ENCODE assay signal across 8 cellular contexts in the genomic region with DNA sequence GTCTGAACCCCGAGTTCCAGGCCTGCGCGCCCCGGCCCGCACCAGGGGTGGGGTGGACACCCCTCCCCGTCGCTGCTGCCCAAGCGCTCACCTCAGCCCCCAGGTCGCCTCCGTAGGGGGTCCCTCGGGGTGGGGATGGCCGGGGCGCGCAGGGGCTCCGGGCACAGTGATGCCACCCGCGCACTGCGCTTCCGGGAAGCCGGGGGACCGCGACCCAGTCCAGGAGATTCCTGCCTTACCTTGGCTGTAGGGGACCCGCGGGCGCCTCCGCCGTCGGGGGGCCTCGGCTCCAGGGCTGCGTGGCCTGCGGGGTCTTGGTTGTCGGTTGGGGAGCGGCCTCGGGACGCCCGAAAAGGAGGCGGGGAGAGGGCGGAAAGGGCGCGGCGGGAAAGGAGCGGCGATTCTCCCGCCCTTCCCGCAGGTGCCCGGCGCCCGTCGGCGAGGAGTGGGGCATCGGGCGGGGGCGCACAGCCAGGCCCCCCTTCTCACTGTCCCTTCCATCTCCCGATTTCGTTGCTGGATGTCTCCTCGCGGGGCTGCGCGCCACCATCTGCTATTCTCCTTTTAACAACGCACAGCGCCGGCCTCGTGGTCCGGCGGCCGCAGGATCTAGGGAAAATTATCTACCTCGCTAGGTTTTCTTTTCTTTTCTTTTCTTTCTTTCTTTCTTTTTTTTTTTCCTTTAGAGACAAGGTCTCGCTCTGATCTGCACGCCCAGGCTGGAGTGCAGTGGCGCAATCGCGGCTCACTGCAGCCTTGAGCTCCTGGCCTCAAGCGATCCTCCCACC. TPM values are rescaled to one million over a fixed set of nuclear protein-coding genes. Genes with fewer than 3 reads are reported as not detected.
DNase-seq lines count a peak whose midpoint lies in the region; ATAC-seq and TF ChIP-seq lines count a peak whose summit lies in the region.

A gene (minus strand): TSS at position 355 of the 788 bp plus-strand sequence. CDS start 3,323 bp downstream, outside the sequence.

- H3K4me3 Mint-ChIP-seq in T-helper 1 cell treated with Interleukin-12 subunit alpha and Interleukin-12 subunit beta and Interleukin-4 antibody, amounts not matched to agents 30 μg/mL and 1 μg/mL, for 36 hours, result peak within 1 kb of the TSS; percentile 94
- H3K4me3 Mint-ChIP-seq in stimulated activated effector memory CD8-positive, alpha-beta T cell treated with anti-CD3 and anti-CD28 coated beads, Interleukin-12 subunit alpha, Interleukin-12 subunit beta, amount 100 ng/mL, for 72 hours, result peak within 1 kb of the TSS; percentile 94

- DNase-seq in dermis microvascular lymphatic vessel endothelial cell (ENCODE audit: low read depth in 2 of 2), result peak in 1 of 2 donors; percentile 36
- peak in 2 of 3 donors; percentile 58 to 68 for DNase-seq in right lobe of liver
- peak in 1 of 2 donors; percentile 88 for DNase-seq in stimulated activated effector memory CD8-positive, alpha-beta T cell treated with anti-CD3 and anti-CD28 coated beads, Interleukin-12 subunit alpha, Interleukin-12 subunit beta, amount 100 ng/mL, for 72 hours (ENCODE audit: low spot score in 2 of 2)

- TF ChIP-seq CTCF in C4-2B (conservative IDR thresholded peaks at IDR 0.05) (no peak), right lobe of liver (IDR thresholded peaks at IDR 0.05) (no peak)

- H3K9ac ChIP-seq in HUES64 (ENCODE audit: low read depth, low read length), result peak within 1 kb of the TSS; percentile 100

- H3K36me3 Mint-ChIP-seq in T-helper 1 cell treated with Interleukin-12 subunit alpha and Interleukin-12 subunit beta and Interleukin-4 antibody, amounts not matched to agents 30 μg/mL and 1 μg/mL, for 36 hours (ENCODE audit: low read depth), result peaks cover 14% of the 10 kb centered on the region
- peaks cover 46% of the 10 kb centered on the region for H3K36me3 Mint-ChIP-seq in stimulated activated effector memory CD8-positive, alpha-beta T cell treated with anti-CD3 and anti-CD28 coated beads, Interleukin-12 subunit alpha, Interleukin-12 subunit beta, amount 100 ng/mL, for 72 hours

- 7% methylated on average over 73 of the region's 73 CpGs for WGBS in HUES64
- 12% methylated on average over 24 of the region's 73 CpGs for WGBS in right lobe of liver (ENCODE audit: insufficient coverage, low coverage, low lambda C conversion rate, missing lambda C conversion rate)

- peaks cover 16% of the 10 kb centered on the region for H3K36me3 ChIP-seq in HUES64 (ENCODE audit: insufficient read depth, low read length)
- peaks cover 0 to 11% (median 0%) of the 10 kb centered on the region in 4 donors for H3K36me3 ChIP-seq in right lobe of liver

- no peak for TF ChIP-seq POLR2A in right lobe of liver (IDR thresholded peaks at IDR 0.05)

- no peaks in the 10 kb centered on the region for H3K9me3 Mint-ChIP-seq in T-helper 1 cell treated with Interleukin-12 subunit alpha and Interleukin-12 subunit beta and Interleukin-4 antibody, amounts not matched to agents 30 μg/mL and 1 μg/mL, for 36 hours
- H3K9me3 Mint-ChIP-seq in stimulated activated effector memory CD8-positive, alpha-beta T cell treated with anti-CD3 and anti-CD28 coated beads, Interleukin-12 subunit alpha, Interleukin-12 subunit beta, amount 100 ng/mL, for 72 hours, result no peaks in the 10 kb centered on the region

- peak; percentile 24 for ATAC-seq in GM19438 (IDR thresholded peaks at IDR 0.05; ENCODE audit: low read depth, unreplicated experiment)
- ATAC-seq in right lobe of liver, result peak; percentile 0 to 7 (median 2)
- ATAC-seq in stimulated activated effector memory CD8-positive, alpha-beta T cell treated with anti-CD3 and anti-CD28 coated beads, Interleukin-12 subunit alpha, Interleukin-12 subunit beta, amount 100 ng/mL, for 72 hours, result no peak
- no peak for ATAC-seq in GM19351 (IDR thresholded peaks at IDR 0.05; ENCODE audit: unreplicated experiment)

- H3K27me3 ChIP-seq in HUES64 (ENCODE audit: insufficient read depth, low read length) (no peaks in the 10 kb centered on the region), right lobe of liver (no peaks in the 10 kb centered on the region)

- H3K9me3 ChIP-seq in HUES64 (ENCODE audit: insufficient read depth, low read depth, low read length) (no peaks in the 10 kb centered on the region), right lobe of liver (no peaks in the 10 kb centered on the region)

- H3K27ac ChIP-seq in C4-2B (peak within 1 kb of the TSS; percentile 100), HUES64 (ENCODE audit: low read depth, low read length) (peak within 1 kb of the TSS; percentile 95), right lobe of liver (peak within 1 kb of the TSS; percentile 98 to 99 (median 98))

- peak within 1 kb of the TSS; percentile 98 for H3K27ac Mint-ChIP-seq in T-helper 1 cell treated with Interleukin-12 subunit alpha and Interleukin-12 subunit beta and Interleukin-4 antibody, amounts not matched to agents 30 μg/mL and 1 μg/mL, for 36 hours
- peak within 1 kb of the TSS; percentile 98 for H3K27ac Mint-ChIP-seq in stimulated activated effector memory CD8-positive, alpha-beta T cell treated with anti-CD3 and anti-CD28 coated beads, Interleukin-12 subunit alpha, Interleukin-12 subunit beta, amount 100 ng/mL, for 72 hours

- no peaks in the 10 kb centered on the region for H3K27me3 Mint-ChIP-seq in T-helper 1 cell treated with Interleukin-12 subunit alpha and Interleukin-12 subunit beta and Interleukin-4 antibody, amounts not matched to agents 30 μg/mL and 1 μg/mL, for 36 hours (ENCODE audit: low read depth)

- H3K4me3 ChIP-seq in HUES64 (ENCODE audit: low read length) (peak within 1 kb of the TSS; percentile 94), right lobe of liver (peak within 1 kb of the TSS; percentile 91 to 100 (median 92))

- H3K4me1 Mint-ChIP-seq in T-helper 1 cell treated with Interleukin-12 subunit alpha and Interleukin-12 subunit beta and Interleukin-4 antibody, amounts not matched to agents 30 μg/mL and 1 μg/mL, for 36 hours (ENCODE audit: low read depth), result peaks cover 32% of the 10 kb centered on the region
- H3K4me1 Mint-ChIP-seq in stimulated activated effector memory CD8-positive, alpha-beta T cell treated with anti-CD3 and anti-CD28 coated beads, Interleukin-12 subunit alpha, Interleukin-12 subunit beta, amount 100 ng/mL, for 72 hours, result peaks cover 48% of the 10 kb centered on the region

- H3K4me1 ChIP-seq in HUES64 (ENCODE audit: insufficient read depth, low read length) (peaks cover 15% of the 10 kb centered on the region; the same call in 1 of the 2 replicates), right lobe of liver (peaks cover 0 to 36% (median 18%) of the 10 kb centered on the region in 4 donors)

- intact Hi-C loops in right lobe of liver (cut with DNase I), result no loop called here

RNA-seq across cellular contexts. Expression of the gene that starts here (rescaled TPM):
- polyA plus RNA-seq in HUES64 (2013, experiment 1 of 2), result 55.3 TPM
- polyA plus RNA-seq in HUES64 (2013, experiment 2 of 2), result 51.2 TPM
- 72.1 and 95.3 TPM in 2 replicates for total RNA-seq in dermis microvascular lymphatic vessel endothelial cell
- 10 to 100 TPM; 36.7 to 60.7 (median 41.2) TPM for total RNA-seq in right lobe of liver

Comparison
In these comparisons a context has a peak if more than half of its experiments do, and no peak if none do; other contexts are left out.
1. ATAC-seq: peak in GM19438 (single experiment) and right lobe of liver (4 of 4); none in stimulated activated effector memory CD8-positive, alpha-beta T cell treated with anti-CD3 and anti-CD28 coated beads, Interleukin-12 subunit alpha, Interleukin-12 subunit beta, amount 100 ng/mL, for 72 hours (single experiment) and GM19351 (single experiment).
2. Peak in every context shown above with its lines, with median percentiles within 50 percentile points of each other: H3K27ac ChIP-seq.